Comparison of ENCODE assay signal across 8 cellular contexts in the genomic region with DNA sequence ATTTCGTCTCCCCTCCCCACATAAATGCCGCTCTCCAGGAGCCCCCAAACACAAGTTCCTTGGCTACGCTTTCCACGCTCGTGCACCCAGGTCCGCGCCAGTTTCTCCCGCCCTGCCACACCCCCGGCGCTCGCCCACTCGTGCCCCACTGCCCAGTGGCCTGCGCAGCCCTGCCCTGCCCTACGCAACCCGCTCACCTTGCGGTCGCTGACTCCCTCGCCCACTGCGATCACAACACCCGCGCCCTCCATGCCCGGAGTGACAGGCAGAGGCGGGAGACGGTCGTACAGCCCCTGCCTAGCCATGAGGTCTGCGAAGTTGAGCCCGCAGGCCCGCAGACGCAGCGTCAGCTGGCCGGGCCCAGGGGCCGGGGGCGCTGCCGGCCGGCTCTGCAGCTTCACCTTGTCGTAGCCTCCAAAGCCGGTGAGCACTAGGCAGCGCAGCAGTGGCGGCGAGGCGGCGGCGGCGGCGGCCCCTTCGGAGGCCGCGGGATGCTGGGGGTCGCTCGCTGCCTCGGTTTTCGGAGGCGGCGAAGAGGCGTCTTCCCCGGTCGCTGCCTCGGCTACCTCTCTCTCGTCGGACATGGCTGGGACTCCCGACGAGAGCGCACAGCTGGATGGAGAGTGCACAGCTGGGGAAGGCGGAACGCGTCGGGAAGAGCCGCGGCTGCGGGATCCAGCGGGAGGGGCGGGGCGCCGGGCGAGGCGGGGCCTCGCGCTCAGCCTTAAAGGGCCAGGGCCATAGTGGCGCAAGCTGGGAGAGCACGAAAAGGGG. TPM values are rescaled to one million over a fixed set of nuclear protein-coding genes. Genes with fewer than 3 reads are reported as not detected.
DNase-seq lines count a peak whose midpoint lies in the region; TF ChIP-seq lines count a peak whose summit lies in the region.

Gene VAT1 (minus strand): TSS at position 647 of the 774 bp plus-strand sequence. CDS start 63 bp downstream, at position 584.

- peaks cover 3% of the 10 kb centered on the region; the same call in 1 of the 2 replicates for H3K4me1 ChIP-seq in OCI-LY3 (ENCODE audit: low read length)

- TF ChIP-seq CTCF in OCI-LY3 (IDR thresholded peaks at IDR 0.05; ENCODE audit: low read depth, low read length) = no peak
- TF ChIP-seq CTCF in mesothelial cell of epicardium (IDR thresholded peaks at IDR 0.05; ENCODE audit: unreplicated experiment) = no peak

- H3K4me2 ChIP-seq in OCI-LY3 (ENCODE audit: low read length) = peak within 1 kb of the TSS; percentile 84

- H3K27me3 ChIP-seq in OCI-LY3 (ENCODE audit: low read depth, low read length) = no peaks in the 10 kb centered on the region

- no peaks in the 10 kb centered on the region for H3K79me2 ChIP-seq in OCI-LY3 (ENCODE audit: low read length)

- H4K20me1 ChIP-seq in OCI-LY3 (ENCODE audit: insufficient read depth, low read length) = no peaks in the 10 kb centered on the region

- H3K4me3 Mint-ChIP-seq in mesothelial cell of epicardium = peak within 1 kb of the TSS; percentile 96

- H3K36me3 Mint-ChIP-seq in mesothelial cell of epicardium = peaks cover 2% of the 10 kb centered on the region

- H3K4me1 Mint-ChIP-seq in mesothelial cell of epicardium = peaks cover 40% of the 10 kb centered on the region

- no peak within 1 kb of the TSS for H3K27ac ChIP-seq in OCI-LY3 (ENCODE audit: low read length)

- H3K9me3 ChIP-seq in OCI-LY3 (ENCODE audit: insufficient read depth, low read length) = no peaks in the 10 kb centered on the region

- H2AFZ ChIP-seq in OCI-LY3 (ENCODE audit: low read depth, low read length) = peak within 1 kb of the TSS; percentile 69

- peak within 1 kb of the TSS; percentile 53 for H3K9ac ChIP-seq in OCI-LY3 (ENCODE audit: low read length)

- H3K27ac Mint-ChIP-seq in mesothelial cell of epicardium = peak within 1 kb of the TSS; percentile 96

- H3K4me3 ChIP-seq in OCI-LY3 (ENCODE audit: low read length) = peak within 1 kb of the TSS; percentile 84

- H3K9me3 Mint-ChIP-seq in mesothelial cell of epicardium = no peaks in the 10 kb centered on the region

- DNase-seq in DMS 273 (lab: John Stamatoyannopoulos, UW; ENCODE audit: unreplicated experiment) = peak; percentile 93
- peak; percentile 70 for DNase-seq in HT1080 (ENCODE audit: low read depth)
- DNase-seq in activated T-cell treated with anti-CD3 and anti-CD28 coated beads, Interleukin-2, amount 50 U/mL, for 1 hour = peak; percentile 74
- DNase-seq in epidermal melanocyte (ENCODE audit: insufficient read length, low spot score) = peak; percentile 91
- DNase-seq in mesothelial cell of epicardium (ENCODE audit: low spot score in 2 of 2, unreplicated experiment in 2 of 2) = peak; percentile 56 to 77
- DNase-seq in stimulated activated CD8-positive, alpha-beta memory T cell treated with anti-CD3 and anti-CD28 coated beads, Interleukin-4, amount 100 ng/mL, for 4 hours (ENCODE audit: low read depth in 2 of 2, low spot score in 1 of 2) = peak; percentile 27 to 28
- no peak for DNase-seq in GOT3 (lab: John Stamatoyannopoulos, UW)

- no peaks in the 10 kb centered on the region for H3K27me3 Mint-ChIP-seq in mesothelial cell of epicardium (ENCODE audit: low read depth)

- no peaks in the 10 kb centered on the region for H3K36me3 ChIP-seq in OCI-LY3 (replicated peaks; ENCODE audit: low read depth, low read length)

RNA-seq across cellular contexts. Expression of gene VAT1, which starts in this region (rescaled TPM):
- total RNA-seq in HT1080 (2014; rRNA removed; shearing (Covaris generic)) = 52.6 and 54.0 TPM in 2 replicates
- 51.3 and 58.5 TPM in 2 replicates for polyA plus RNA-seq in HT1080 (2015; cell fraction: cytosol; rRNA removed)
- 44.3 and 46.9 TPM in 2 replicates for polyA plus RNA-seq in HT1080 (2015; cell fraction: nucleus; rRNA removed)
- 211 to 222 TPM (median 211 TPM) in 3 replicates for total RNA-seq in mesothelial cell of epicardium
